Comparison of ENCODE assay signal across 25 cellular contexts in genomic region chr4:24984602-24985532, GRCh38. TPM values are rescaled to one million over a fixed set of nuclear protein-coding genes. Genes with fewer than 3 reads are reported as not detected.
DNase-seq lines count a peak whose midpoint lies in the region; ATAC-seq and TF ChIP-seq lines count a peak whose summit lies in the region.
"Had no signal": no experiment of that assay in that cellular context is flagged by ENCODE, and none has a peak within 500 bp of the region (broad histone marks: within the 10 kb centered on the region; RNA-seq: fewer than 3 reads in every experiment).

No MANE protein-coding gene starts in this region.

- no peak overlapping the region for H3K4me2 ChIP-seq in GM23338

- peaks cover 2% of the 10 kb centered on the region; the same call in 1 of the 3 replicates for H3K9me3 Mint-ChIP-seq in GM23338
- H3K9me3 Mint-ChIP-seq: CD4-positive, alpha-beta memory T cell had no signal

- peak; percentile 57 for ATAC-seq in GM23338
- ATAC-seq: activated CD8-positive, alpha-beta memory T cell treated with anti-CD3 and anti-CD28 coated beads, Interleukin-2, amount 10 ng/mL, durations not matched to agents 7 days and 5 days; body of pancreas; naive thymus-derived CD8-positive, alpha-beta T cell; stimulated activated naive CD8-positive, alpha-beta T cell treated with anti-CD3 and anti-CD28 coated beads, Interleukin-15, Interleukin-2, amounts not matched to agents 100 U/mL and 50 U/mL, for 24 hours had no signal

- H3K36me3 ChIP-seq in GM23338 (ENCODE audit: insufficient read depth) (no peaks in the 10 kb centered on the region), esophagus squamous epithelium (no peaks in the 10 kb centered on the region)
- H3K36me3 ChIP-seq: thyroid gland had no signal

- no peaks in the 10 kb centered on the region for H3K27me3 Mint-ChIP-seq in GM23338 (ENCODE audit: insufficient read depth, low read depth, poor library complexity)

- peaks cover 6% of the 10 kb centered on the region; the same call in 2 of the 3 replicates for H3K36me3 Mint-ChIP-seq in GM23338 (ENCODE audit: low read depth)
- H3K36me3 Mint-ChIP-seq: activated CD8-positive, alpha-beta memory T cell treated with anti-CD3 and anti-CD28 coated beads, Interleukin-2, amount 10 ng/mL, durations not matched to agents 7 days and 5 days; activated naive CD8-positive, alpha-beta T cell treated with anti-CD3 and anti-CD28 coated beads for 36 hours; CD4-positive, alpha-beta memory T cell; naive thymus-derived CD8-positive, alpha-beta T cell had no signal

- no peak for TF ChIP-seq POLR2A in esophagus squamous epithelium (IDR thresholded peaks at IDR 0.05)

- no peaks in the 10 kb centered on the region for H4K20me1 ChIP-seq in GM23338 (replicated peaks; ENCODE audit: insufficient read depth)

- POLR2A ChIA-PET in AG04450 (lab: Yijun Ruan, JAX), result no interaction called here
- POLR2A ChIA-PET in RWPE1 (lab: Yijun Ruan, JAX; ENCODE audit: low non-redundant PET), result no interaction called here

- no peaks in the 10 kb centered on the region for H3K4me1 ChIP-seq in GM23338 (ENCODE audit: insufficient read depth)
- H3K4me1 ChIP-seq in esophagus squamous epithelium, result peaks cover 0 to 11% (median 8%) of the 10 kb centered on the region in 3 donors
- H3K4me1 ChIP-seq: body of pancreas had no signal

- CTCF ChIA-PET in AG04450 (lab: Charles Lee) (no interaction called here), RWPE1 (lab: Yijun Ruan, JAX) (no interaction called here)

- 71 to 76% methylated on average over 5 to 6 of the region's 6 CpGs for WGBS in esophagus squamous epithelium, 2 donors

- TF ChIP-seq CTCF in AG04450 (IDR thresholded peaks at IDR 0.05; ENCODE audit: low read depth, low read length), result 0 out of 2 replicates have a peak, but pooled peaks have one; percentile 21
- peak in 1 of 2 experiments; percentile 27; a peak in 1 of 4 replicates for TF ChIP-seq CTCF in GM23338 (conservative IDR thresholded peaks at IDR 0.05; ENCODE audit: low read depth in 2 of 2)
- peak; percentile 4 for TF ChIP-seq CTCF in astrocyte of the spinal cord (IDR thresholded peaks at IDR 0.05; ENCODE audit: low read depth, low read length)
- no peak for TF ChIP-seq CTCF in esophagus squamous epithelium (IDR thresholded peaks at IDR 0.05)
- no peak for TF ChIP-seq CTCF in RWPE1 (conservative IDR thresholded peaks at IDR 0.05; ENCODE audit: low read depth)

- H3K79me2 ChIP-seq in GM23338 (replicated peaks; ENCODE audit: insufficient read depth), result no peaks in the 10 kb centered on the region

- H3K4me3 ChIP-seq in AG04450 (ENCODE audit: low read depth, low read length) (no peak overlapping the region), GM23338 (no peak overlapping the region), astrocyte of the spinal cord (ENCODE audit: low read depth, low read length) (no peak overlapping the region), esophagus squamous epithelium (no peak overlapping the region)
- H3K4me3 ChIP-seq: body of pancreas, coronary artery, thyroid gland had no signal

- H3K4me1 Mint-ChIP-seq in GM23338, result peaks cover 25% of the 10 kb centered on the region
- H3K4me1 Mint-ChIP-seq: activated naive CD8-positive, alpha-beta T cell treated with anti-CD3 and anti-CD28 coated beads for 36 hours had no signal

- H3K27me3 ChIP-seq in AG04450 (ENCODE audit: control insufficient read depth, insufficient read depth, low read length) (peaks cover 12% of the 10 kb centered on the region), GM23338 (ENCODE audit: insufficient read depth) (no peaks in the 10 kb centered on the region), esophagus squamous epithelium (no peaks in the 10 kb centered on the region)
- H3K27me3 ChIP-seq: body of pancreas, thyroid gland had no signal

- DNase-seq in AG04450 (ENCODE audit: low read depth, low spot score) (no peak), GM23338 (ENCODE audit: low spot score) (peak; percentile 48), astrocyte of the spinal cord (ENCODE audit: low read depth, low spot score) (no peak), islet precursor cell (peak; percentile 16), OCI-M1 (lab: John Stamatoyannopoulos, UW) (no peak), SW 1271 (lab: John Stamatoyannopoulos, UW) (no peak), esophagus squamous epithelium (lab: John Stamatoyannopoulos, UW) (no peak), RWPE1 (ENCODE audit: low spot score) (no peak)
- DNase-seq: activated CD4-positive, alpha-beta T cell treated with anti-CD3 and anti-CD28 coated beads for 48 hours; activated CD8-positive, alpha-beta memory T cell treated with anti-CD3 and anti-CD28 coated beads, Interleukin-2, amount 10 ng/mL, durations not matched to agents 7 days and 5 days; activated naive CD8-positive, alpha-beta T cell treated with anti-CD3 and anti-CD28 coated beads for 36 hours; body of pancreas; CD4-positive, alpha-beta memory T cell; DMS153; GF-D8; GOT3; naive thymus-derived CD8-positive, alpha-beta T cell; NCI-H187; NK-92 treated with Interleukin-12 subunit alpha and Interleukin-12 subunit beta, amount 100 ng/mL, for 24 hours; RPMI8226; stimulated activated CD4-positive, alpha-beta T cell treated with anti-CD3 and anti-CD28 coated beads, Interleukin-2, amount 100 ng/mL, for 24 hours; stimulated activated naive CD8-positive, alpha-beta T cell treated with anti-CD3 and anti-CD28 coated beads, Interleukin-15, Interleukin-2, amounts not matched to agents 100 U/mL and 50 U/mL, for 24 hours; thyroid gland had no signal

- no peaks in the 10 kb centered on the region for H3F3A ChIP-seq in GM23338 (replicated peaks; ENCODE audit: low read depth)

- no peaks in the 10 kb centered on the region for H3K9me2 ChIP-seq in GM23338 (ENCODE audit: insufficient read depth)

- H3K27ac ChIP-seq in AG04450 (ENCODE audit: low read depth, low read length) (no peak overlapping the region), GM23338 (ENCODE audit: low read depth) (no peak overlapping the region), esophagus squamous epithelium (no peak overlapping the region), RWPE1 (no peak overlapping the region)
- H3K27ac ChIP-seq: body of pancreas, coronary artery, thyroid gland had no signal

- in situ Hi-C loops in astrocyte of the spinal cord (cut with HindIII; ENCODE audit: low sequenced_read_pairs), result no loop called here

- intact Hi-C loops in esophagus squamous epithelium (cut with DNase I), result no loop called here

- no peak overlapping the region for H2AFZ ChIP-seq in GM23338

- H3K9me3 ChIP-seq in AG04450 (ENCODE audit: control insufficient read depth, insufficient read depth, low read length) (no peaks in the 10 kb centered on the region), esophagus squamous epithelium (no peaks in the 10 kb centered on the region)
- H3K9me3 ChIP-seq: body of pancreas, thyroid gland had no signal

- H3K4me3 Mint-ChIP-seq in GM23338, result no peak overlapping the region
- H3K4me3 Mint-ChIP-seq: activated CD8-positive, alpha-beta memory T cell treated with anti-CD3 and anti-CD28 coated beads, Interleukin-2, amount 10 ng/mL, durations not matched to agents 7 days and 5 days; activated naive CD8-positive, alpha-beta T cell treated with anti-CD3 and anti-CD28 coated beads for 36 hours; CD4-positive, alpha-beta memory T cell; naive thymus-derived CD8-positive, alpha-beta T cell had no signal

- H3K27ac Mint-ChIP-seq in GM23338, result no peak overlapping the region
- H3K27ac Mint-ChIP-seq: activated CD8-positive, alpha-beta memory T cell treated with anti-CD3 and anti-CD28 coated beads, Interleukin-2, amount 10 ng/mL, durations not matched to agents 7 days and 5 days; activated naive CD8-positive, alpha-beta T cell treated with anti-CD3 and anti-CD28 coated beads for 36 hours; CD4-positive, alpha-beta memory T cell; naive thymus-derived CD8-positive, alpha-beta T cell had no signal

TF ChIP-seq in GM23338, 12 proteins besides CTCF, POLR2A, EP300 and RAD21:
- TF ChIP-seq CREB1 (CRISPR knock-in tag; IDR thresholded peaks at IDR 0.05; ENCODE audit: low read depth), result no peak

RNA-seq across cellular contexts. Expression of gene LGI2, which starts 45.9 kb away (rescaled TPM):
- polyA plus RNA-seq in AG04450 (2011; rRNA removed) (not detected in 2 replicates), GM23338 (2016; fragmentation: Nextera tagmentation; extraction: Ambion mirVana) (0.63 and 0.82 TPM in 2 replicates)
- polyA minus RNA-seq in AG04450 (2011; rRNA and poly(A)+ RNA removed), result not detected in 2 replicates
- total RNA-seq in GM23338 (2014; rRNA removed; shearing (Covaris generic)), result 6.2 and 8.0 TPM in 2 replicates
- total RNA-seq in esophagus squamous epithelium, result 1 to 10 TPM in 1 of 4 donors, under 1 TPM in 2, not detected in 1; 0.04 to 3.8 (median 0.57) TPM
- total RNA-seq: activated CD8-positive, alpha-beta memory T cell treated with anti-CD3 and anti-CD28 coated beads, Interleukin-2, amount 10 ng/mL, durations not matched to agents 7 days and 5 days; activated naive CD8-positive, alpha-beta T cell treated with anti-CD3 and anti-CD28 coated beads for 36 hours; CD4-positive, alpha-beta memory T cell; fibroblast of villous mesenchyme; naive thymus-derived CD8-positive, alpha-beta T cell had no signal
- polyA plus RNA-seq: CD4-positive, alpha-beta memory T cell; naive thymus-derived CD8-positive, alpha-beta T cell had no signal

Comparison
In these comparisons a context has a peak if more than half of its experiments do, and no peak if none do; other contexts are left out.
1. DNase-seq: peak in GM23338 (single experiment) and islet precursor cell (single experiment); none in AG04450 (single experiment), astrocyte of the spinal cord (single experiment), OCI-M1 (single experiment), SW 1271 (0 of 2), esophagus squamous epithelium (single experiment) and RWPE1 (single experiment).
2. CTCF ChIP-seq: peak in AG04450 (single experiment) and astrocyte of the spinal cord (single experiment); none in esophagus squamous epithelium (0 of 6) and RWPE1 (single experiment).